ENCODE assay signal across 10 cellular contexts in the genomic region with DNA sequence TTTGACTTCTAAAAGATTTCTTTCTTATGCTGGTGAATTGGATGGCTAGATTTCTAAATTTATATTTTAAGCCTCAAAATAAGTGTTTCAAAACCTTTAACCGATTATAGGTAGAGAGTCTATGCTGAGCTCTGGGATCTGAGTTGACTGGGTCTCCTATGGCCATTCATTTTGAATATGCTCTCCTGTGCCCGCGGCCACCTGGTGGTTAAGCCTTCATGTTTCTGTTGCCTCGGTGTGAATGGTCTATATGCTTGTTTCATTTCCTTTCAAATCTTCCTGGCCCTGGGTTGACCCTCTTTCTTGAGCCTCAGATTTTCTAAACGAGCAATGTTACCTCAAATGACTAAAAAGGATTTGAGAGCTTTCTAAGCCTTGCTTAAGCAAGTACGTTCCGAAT.
A peak's percentile ranks its signal among the peaks of the same experiment; 100 is the strongest.
DNase-seq lines count a peak whose midpoint lies in the region; ATAC-seq and TF ChIP-seq lines count a peak whose summit lies in the region.
"Had no signal": no experiment of that assay in that cellular context is flagged by ENCODE, and none has a peak within 500 bp of the region (broad histone marks: within the 10 kb centered on the region; RNA-seq: fewer than 3 reads in every experiment).

No MANE protein-coding gene starts in this region.

- CTCF ChIA-PET in activated CD4-positive, alpha-beta T cell treated with anti-CD3 and anti-CD28 coated beads for 36 hours (lab: Charles Lee): no interaction called here
- CTCF ChIA-PET in activated CD4-positive, alpha-beta T cell treated with anti-CD3 and anti-CD28 coated beads, Interleukin-2, amount 10 ng/mL, durations not matched to agents 7 days and 5 days (lab: Charles Lee): no interaction called here
- CTCF ChIA-PET in PC-9 (lab: Charles Lee): interaction anchor here (1.0 kb wide), 1 partner anchor 1348 kb away, joined by 3 read pairs; no protein-coding TSS in a partner anchor

- peaks cover 2% of the 10 kb centered on the region for H3K27me3 Mint-ChIP-seq in activated CD4-positive, alpha-beta T cell treated with anti-CD3 and anti-CD28 coated beads for 36 hours
- no peaks in the 10 kb centered on the region for H3K27me3 Mint-ChIP-seq in activated CD4-positive, alpha-beta T cell treated with anti-CD3 and anti-CD28 coated beads, Interleukin-2, amount 10 ng/mL, durations not matched to agents 7 days and 5 days
- H3K27me3 Mint-ChIP-seq in natural killer cell (ENCODE audit: low read depth in 2 of 2): peaks cover 0 to 3% of the 10 kb centered on the region in 2 donors

- H3K36me3 ChIP-seq in MG63 (no peaks in the 10 kb centered on the region), body of pancreas (replicated peaks in 1 of 2; ENCODE audit: insufficient read depth in 1 of 2, low read depth in 2 of 2) (no peaks in the 10 kb centered on the region), psoas muscle (ENCODE audit: insufficient read depth in 1 of 2, low read depth in 1 of 2) (no peaks in the 10 kb centered on the region), PC-9 (ENCODE audit: low read depth) (no peaks in the 10 kb centered on the region)

- POLR2A ChIA-PET in activated CD4-positive, alpha-beta T cell treated with anti-CD3 and anti-CD28 coated beads for 36 hours (lab: Charles Lee): interaction anchor here (0.5 kb wide), 1 partner anchor 60 kb away, joined by 10 read pairs; no protein-coding TSS in a partner anchor
- POLR2A ChIA-PET in activated CD4-positive, alpha-beta T cell treated with anti-CD3 and anti-CD28 coated beads, Interleukin-2, amount 10 ng/mL, durations not matched to agents 7 days and 5 days (lab: Charles Lee): no interaction called here
- POLR2A ChIA-PET in PC-9 (lab: Charles Lee; ENCODE audit: unreplicated experiment): no interaction called here

- ATAC-seq in activated CD4-positive, alpha-beta T cell treated with anti-CD3 and anti-CD28 coated beads for 36 hours: no peak
- ATAC-seq in body of pancreas (no peak), psoas muscle (no peak), HG03280 (IDR thresholded peaks at IDR 0.05; ENCODE audit: unreplicated experiment) (no peak), natural killer cell (no peak)
- ATAC-seq: T-cell had no signal

- no peaks in the 10 kb centered on the region for H3K9me2 ChIP-seq in PC-9 (ENCODE audit: insufficient read depth)

- H3K4me1 ChIP-seq in body of pancreas (no peaks in the 10 kb centered on the region), psoas muscle (no peaks in the 10 kb centered on the region), PC-9 (replicated peaks; ENCODE audit: insufficient read depth) (no peaks in the 10 kb centered on the region)

- no peaks in the 10 kb centered on the region for H3K79me2 ChIP-seq in PC-9 (ENCODE audit: low read depth)

- DNase-seq in activated CD4-positive, alpha-beta T cell treated with anti-CD3 and anti-CD28 coated beads for 36 hours: peak; percentile 22
- no peak for DNase-seq in activated CD4-positive, alpha-beta T cell treated with anti-CD3 and anti-CD28 coated beads, Interleukin-2, amount 10 ng/mL, durations not matched to agents 7 days and 5 days
- DNase-seq in MG63 (peak; percentile 26), body of pancreas (peak in 2 of 4 donors; percentile 16 to 40), psoas muscle (no peak), PC-9 (no peak), natural killer cell (no peak)
- DNase-seq: CD4-positive, alpha-beta T cell; T-cell had no signal

- no peak overlapping the region for H3K4me3 ChIP-seq in MG63
- H3K4me3 ChIP-seq in body of pancreas: no peak overlapping the region
- H3K4me3 ChIP-seq in psoas muscle: no peak overlapping the region
- H3K4me3 ChIP-seq in PC-9: no peak overlapping the region

- no peak for TF ChIP-seq POLR2A in body of pancreas (IDR thresholded peaks at IDR 0.05)

- 38 to 54% methylated on average over 7 of the region's 7 CpGs for WGBS in body of pancreas, 2 donors
- 56 to 59% (median 57%) methylated on average over 7 of the region's 7 CpGs for WGBS in psoas muscle, 3 donors

- H3K27me3 ChIP-seq in MG63: no peaks in the 10 kb centered on the region
- H3K27me3 ChIP-seq in body of pancreas: no peaks in the 10 kb centered on the region
- peaks cover 0 to 2% (median 0%) of the 10 kb centered on the region in 3 donors for H3K27me3 ChIP-seq in psoas muscle (ENCODE audit: insufficient read depth in 3 of 3, low read length in 2 of 3)
- H3K27me3 ChIP-seq in PC-9 (ENCODE audit: insufficient read depth, low read depth): peaks cover 10% of the 10 kb centered on the region

- BruUV-seq in PC-9 (replicated peaks; lab: Mats Ljungman, UMichigan): no TSS peak

- H3F3A ChIP-seq in PC-9 (ENCODE audit: insufficient read depth, low read depth): no peaks in the 10 kb centered on the region

- H3K36me3 Mint-ChIP-seq in activated CD4-positive, alpha-beta T cell treated with anti-CD3 and anti-CD28 coated beads for 36 hours (ENCODE audit: low read depth): no peaks in the 10 kb centered on the region
- no peaks in the 10 kb centered on the region for H3K36me3 Mint-ChIP-seq in activated CD4-positive, alpha-beta T cell treated with anti-CD3 and anti-CD28 coated beads, Interleukin-2, amount 10 ng/mL, durations not matched to agents 7 days and 5 days (ENCODE audit: low read depth)
- H3K36me3 Mint-ChIP-seq in natural killer cell: no peaks in the 10 kb centered on the region
- H3K36me3 Mint-ChIP-seq: T-cell had no signal

- no peak overlapping the region for H2AFZ ChIP-seq in PC-9

- TF ChIP-seq CTCF in body of pancreas (IDR thresholded peaks at IDR 0.05) (peak in 6 of 7 experiments; percentile 9 to 41 (median 19)), psoas muscle (IDR thresholded peaks at IDR 0.05) (peak; percentile 17), PC-9 (conservative IDR thresholded peaks at IDR 0.05) (no peak), natural killer cell (IDR thresholded peaks at IDR 0.05) (no peak)

- no peak overlapping the region for H3K4me2 ChIP-seq in PC-9

- H3K4me3 Mint-ChIP-seq in activated CD4-positive, alpha-beta T cell treated with anti-CD3 and anti-CD28 coated beads for 36 hours: no peak overlapping the region
- H3K4me3 Mint-ChIP-seq in activated CD4-positive, alpha-beta T cell treated with anti-CD3 and anti-CD28 coated beads, Interleukin-2, amount 10 ng/mL, durations not matched to agents 7 days and 5 days: no peak overlapping the region
- H3K4me3 Mint-ChIP-seq in natural killer cell: no peak overlapping the region
- H3K4me3 Mint-ChIP-seq: CD4-positive, alpha-beta T cell; T-cell had no signal

- no peaks in the 10 kb centered on the region for H4K20me1 ChIP-seq in PC-9 (ENCODE audit: insufficient read depth)

- H3K27ac Mint-ChIP-seq in activated CD4-positive, alpha-beta T cell treated with anti-CD3 and anti-CD28 coated beads for 36 hours: no peak overlapping the region
- no peak overlapping the region for H3K27ac Mint-ChIP-seq in activated CD4-positive, alpha-beta T cell treated with anti-CD3 and anti-CD28 coated beads, Interleukin-2, amount 10 ng/mL, durations not matched to agents 7 days and 5 days
- H3K27ac Mint-ChIP-seq in natural killer cell: no peak overlapping the region
- H3K27ac Mint-ChIP-seq: CD4-positive, alpha-beta T cell; T-cell had no signal

- no peaks in the 10 kb centered on the region for H3K9me3 ChIP-seq in MG63
- no peaks in the 10 kb centered on the region for H3K9me3 ChIP-seq in body of pancreas
- H3K9me3 ChIP-seq in psoas muscle: no peaks in the 10 kb centered on the region
- no peaks in the 10 kb centered on the region for H3K9me3 ChIP-seq in PC-9 (ENCODE audit: insufficient read depth, low read depth)

- H3K4me1 Mint-ChIP-seq in activated CD4-positive, alpha-beta T cell treated with anti-CD3 and anti-CD28 coated beads for 36 hours: no peaks in the 10 kb centered on the region
- H3K4me1 Mint-ChIP-seq in activated CD4-positive, alpha-beta T cell treated with anti-CD3 and anti-CD28 coated beads, Interleukin-2, amount 10 ng/mL, durations not matched to agents 7 days and 5 days: no peaks in the 10 kb centered on the region
- H3K4me1 Mint-ChIP-seq in natural killer cell: no peaks in the 10 kb centered on the region
- H3K4me1 Mint-ChIP-seq: T-cell had no signal

- intact Hi-C loops in activated CD4-positive, alpha-beta T cell treated with anti-CD3 and anti-CD28 coated beads for 36 hours (cut with DNase I, micrococcal nuclease): no loop called here
- intact Hi-C loops in body of pancreas (cut with DNase I): no loop called here
- intact Hi-C loops in psoas muscle (cut with DNase I): no loop called here
- intact Hi-C loops in PC-9 (cut with micrococcal nuclease; ENCODE audit: unreplicated experiment): no loop called here
- intact Hi-C loops in natural killer cell (cut with micrococcal nuclease): no loop called here

- no peaks in the 10 kb centered on the region for H3K9me3 Mint-ChIP-seq in activated CD4-positive, alpha-beta T cell treated with anti-CD3 and anti-CD28 coated beads for 36 hours (ENCODE audit: low read depth)
- no peaks in the 10 kb centered on the region for H3K9me3 Mint-ChIP-seq in activated CD4-positive, alpha-beta T cell treated with anti-CD3 and anti-CD28 coated beads, Interleukin-2, amount 10 ng/mL, durations not matched to agents 7 days and 5 days
- H3K9me3 Mint-ChIP-seq in natural killer cell: no peaks in the 10 kb centered on the region
- H3K9me3 Mint-ChIP-seq: CD4-positive, alpha-beta T cell; T-cell had no signal

- H3K27ac ChIP-seq in body of pancreas: no peak overlapping the region
- no peak overlapping the region for H3K27ac ChIP-seq in psoas muscle
- H3K27ac ChIP-seq in PC-9: no peak overlapping the region

Comparison
In these comparisons a context has a peak if more than half of its experiments do, and no peak if none do; other contexts are left out.
1. DNase-seq: peak in activated CD4-positive, alpha-beta T cell treated with anti-CD3 and anti-CD28 coated beads for 36 hours (single experiment) and MG63 (single experiment); none in activated CD4-positive, alpha-beta T cell treated with anti-CD3 and anti-CD28 coated beads, Interleukin-2, amount 10 ng/mL, durations not matched to agents 7 days and 5 days (single experiment), psoas muscle (0 of 2), PC-9 (0 of 2) and natural killer cell (single experiment).
2. CTCF ChIP-seq: peak in body of pancreas (6 of 7) and psoas muscle (single experiment); none in PC-9 (single experiment) and natural killer cell (single experiment).